11 cellular contexts compared by ENCODE assay signal in genomic region chr6:53357576-53358343, GRCh38. TPM values are rescaled to one million over a fixed set of nuclear protein-coding genes. Genes with fewer than 3 reads are reported as not detected.
DNase-seq lines count a peak whose midpoint lies in the region; ATAC-seq and TF ChIP-seq lines count a peak whose summit lies in the region.
"Had no signal": no experiment of that assay in that cellular context is flagged by ENCODE, and none has a peak within 500 bp of the region (broad histone marks: within the 10 kb centered on the region; RNA-seq: fewer than 3 reads in every experiment).

No MANE protein-coding gene starts in this region.

- no peak for TF ChIP-seq CTCF in KMS-11 (conservative IDR thresholded peaks at IDR 0.05; ENCODE audit: low read depth, low read length)
- no peak for TF ChIP-seq CTCF in nephron (IDR thresholded peaks at IDR 0.05; ENCODE audit: unreplicated experiment in 3 of 3)
- TF ChIP-seq CTCF in WERI-Rb-1 (IDR thresholded peaks at IDR 0.05; ENCODE audit: low read depth, low read length): no peak
- TF ChIP-seq CTCF in GM10266 (IDR thresholded peaks at IDR 0.05; ENCODE audit: control insufficient read depth, insufficient read depth, low read depth, missing control alignments): no peak

- H3K27ac ChIP-seq in BLaER1 treated with 17β-estradiol and CSF1 and Interleukin-3, amounts not matched to agents 10 nM and 100 nM: peak overlapping the region in 6 of 11 experiments; percentile 93 to 99 (median 98); a peak in 10 of 22 replicates
- no peak overlapping the region for H3K27ac ChIP-seq in KMS-11
- no peak overlapping the region; the same call in 1 of the 2 replicates for H3K27ac ChIP-seq in WERI-Rb-1
- no peak overlapping the region for H3K27ac ChIP-seq in caudate nucleus (ENCODE audit: low read depth, low read length)

- peaks cover 30% of the 10 kb centered on the region for H3K4me1 Mint-ChIP-seq in activated naive CD8-positive, alpha-beta T cell treated with anti-CD3 and anti-CD28 coated beads, Interleukin-2, amount 10 ng/mL, durations not matched to agents 7 days and 5 days
- peaks cover 31% of the 10 kb centered on the region for H3K4me1 Mint-ChIP-seq in nephron

- H3K9me3 ChIP-seq in BLaER1 treated with 17β-estradiol and CSF1 and Interleukin-3, amounts not matched to agents 10 nM and 100 nM (replicated peaks in 1 of 11): peaks cover 0 to 7% (median 3%) of the 10 kb centered on the region in 11 experiments; a peak in 11 of 22 replicates
- H3K9me3 ChIP-seq in WERI-Rb-1 (ENCODE audit: severe bottlenecking): peaks cover 2% of the 10 kb centered on the region
- H3K9me3 ChIP-seq: gastroesophageal sphincter had no signal

- H3K4me3 Mint-ChIP-seq in activated naive CD8-positive, alpha-beta T cell treated with anti-CD3 and anti-CD28 coated beads, Interleukin-2, amount 10 ng/mL, durations not matched to agents 7 days and 5 days: peak overlapping the region; percentile 91
- peak overlapping the region; percentile 79 to 90 (median 82) for H3K4me3 Mint-ChIP-seq in nephron

- H4K20me1 ChIP-seq in BLaER1 treated with 17β-estradiol and CSF1 and Interleukin-3, amounts not matched to agents 10 nM and 100 nM: no peaks in the 10 kb centered on the region
- H4K20me1 ChIP-seq in KMS-11 (ENCODE audit: insufficient read depth): no peaks in the 10 kb centered on the region

- no peak for ATAC-seq in activated naive CD8-positive, alpha-beta T cell treated with anti-CD3 and anti-CD28 coated beads, Interleukin-2, amount 10 ng/mL, durations not matched to agents 7 days and 5 days (ENCODE audit: low read depth)
- ATAC-seq: gastroesophageal sphincter had no signal

- no peaks in the 10 kb centered on the region for H3K79me2 ChIP-seq in KMS-11 (ENCODE audit: insufficient read depth, low read depth)

- peak overlapping the region; percentile 72 to 98 (median 89) for H3K4me2 ChIP-seq in BLaER1 treated with 17β-estradiol and CSF1 and Interleukin-3, amounts not matched to agents 10 nM and 100 nM
- H3K4me2 ChIP-seq in KMS-11: peak overlapping the region; percentile 98

- H3K27me3 ChIP-seq in BLaER1 treated with 17β-estradiol and CSF1 and Interleukin-3, amounts not matched to agents 10 nM and 100 nM: no peaks in the 10 kb centered on the region
- H3K27me3 ChIP-seq in KMS-11 (ENCODE audit: insufficient read depth, low read depth) (no peaks in the 10 kb centered on the region), WERI-Rb-1 (ENCODE audit: insufficient read depth, low read depth, severe bottlenecking) (no peaks in the 10 kb centered on the region)
- H3K27me3 ChIP-seq: gastroesophageal sphincter had no signal

- H3K27ac Mint-ChIP-seq in activated naive CD8-positive, alpha-beta T cell treated with anti-CD3 and anti-CD28 coated beads, Interleukin-2, amount 10 ng/mL, durations not matched to agents 7 days and 5 days: no peak overlapping the region
- peak overlapping the region; percentile 94 to 98 (median 96) for H3K27ac Mint-ChIP-seq in nephron

- POLR2A ChIA-PET in activated naive CD8-positive, alpha-beta T cell treated with anti-CD3 and anti-CD28 coated beads, Interleukin-2, amount 10 ng/mL, durations not matched to agents 7 days and 5 days (lab: Charles Lee): interaction anchor here (1.2 kb wide), 1 partner anchor 10 kb away, joined by 3 read pairs; no protein-coding TSS in a partner anchor

- H3K4me1 ChIP-seq in BLaER1 treated with 17β-estradiol and CSF1 and Interleukin-3, amounts not matched to agents 10 nM and 100 nM: peaks cover 26 to 49% (median 45%) of the 10 kb centered on the region in 10 experiments
- H3K4me1 ChIP-seq in KMS-11 (ENCODE audit: low read depth, poor library complexity, severe bottlenecking): peaks cover 46% of the 10 kb centered on the region

- no peaks in the 10 kb centered on the region for H3K9me3 Mint-ChIP-seq in activated naive CD8-positive, alpha-beta T cell treated with anti-CD3 and anti-CD28 coated beads, Interleukin-2, amount 10 ng/mL, durations not matched to agents 7 days and 5 days
- H3K9me3 Mint-ChIP-seq in nephron: no peaks in the 10 kb centered on the region

- peak overlapping the region in 9 of 11 experiments; percentile 82 to 98 (median 95); a peak in 11 of 22 replicates for H3K9ac ChIP-seq in BLaER1 treated with 17β-estradiol and CSF1 and Interleukin-3, amounts not matched to agents 10 nM and 100 nM
- peak overlapping the region; percentile 97; the same call in 1 of the 2 replicates for H3K9ac ChIP-seq in KMS-11

- H2AFZ ChIP-seq in KMS-11 (ENCODE audit: low read depth): peak overlapping the region; percentile 93; the same call in 1 of the 2 replicates

- no peaks in the 10 kb centered on the region for H3K36me3 Mint-ChIP-seq in activated naive CD8-positive, alpha-beta T cell treated with anti-CD3 and anti-CD28 coated beads, Interleukin-2, amount 10 ng/mL, durations not matched to agents 7 days and 5 days
- H3K36me3 Mint-ChIP-seq in nephron (ENCODE audit: low read depth): no peaks in the 10 kb centered on the region
- H3K36me3 Mint-ChIP-seq: CD14-positive monocyte had no signal

- H3K4me3 ChIP-seq in BLaER1 treated with 17β-estradiol and CSF1 and Interleukin-3, amounts not matched to agents 10 nM and 100 nM: peak overlapping the region in 1 of 10 experiments; percentile 62; a peak in 4 of 20 replicates
- no peak overlapping the region for H3K4me3 ChIP-seq in KMS-11 (IDR thresholded peaks at IDR 0.05; ENCODE audit: insufficient read depth, low read depth, low read length)
- no peak overlapping the region for H3K4me3 ChIP-seq in WERI-Rb-1 (ENCODE audit: low read depth, low read length)

- peaks cover 4% of the 10 kb centered on the region for H3K27me3 Mint-ChIP-seq in activated naive CD8-positive, alpha-beta T cell treated with anti-CD3 and anti-CD28 coated beads, Interleukin-2, amount 10 ng/mL, durations not matched to agents 7 days and 5 days
- H3K27me3 Mint-ChIP-seq in nephron (ENCODE audit: low read depth): no peaks in the 10 kb centered on the region

- DNase-seq in activated naive CD8-positive, alpha-beta T cell treated with anti-CD3 and anti-CD28 coated beads, Interleukin-2, amount 10 ng/mL, durations not matched to agents 7 days and 5 days: no peak
- DNase-seq in WERI-Rb-1 (no peak), caudate nucleus (lab: John Stamatoyannopoulos, UW) (no peak), epidermal melanocyte (ENCODE audit: insufficient read length, low spot score) (no peak), GM10266 (ENCODE audit: extremely low spot score) (no peak)
- DNase-seq: NCI-H2171 treated with DMSO at 0.1 percent for 48 hours had no signal

- no peaks in the 10 kb centered on the region for H3K36me3 ChIP-seq in BLaER1 treated with 17β-estradiol and CSF1 and Interleukin-3, amounts not matched to agents 10 nM and 100 nM
- H3K36me3 ChIP-seq in KMS-11 (ENCODE audit: insufficient read depth): no peaks in the 10 kb centered on the region
- no peaks in the 10 kb centered on the region for H3K36me3 ChIP-seq in WERI-Rb-1
- H3K36me3 ChIP-seq: gastroesophageal sphincter had no signal

RNA-seq across cellular contexts. Expression of gene ELOVL5, which starts 9.0 kb away (rescaled TPM):
- 100 to 1,000 TPM; 101 to 110 TPM for total RNA-seq in activated naive CD8-positive, alpha-beta T cell treated with anti-CD3 and anti-CD28 coated beads, Interleukin-2, amount 10 ng/mL, durations not matched to agents 7 days and 5 days

Comparison
In these comparisons a context has a peak if more than half of its experiments do, and no peak if none do; other contexts are left out.
1. H3K27ac ChIP-seq: peak in BLaER1 treated with 17β-estradiol and CSF1 and Interleukin-3, amounts not matched to agents 10 nM and 100 nM (6 of 11); none in KMS-11 (single experiment), WERI-Rb-1 (single experiment) and caudate nucleus (single experiment).